ENCODE assay signal across 21 cellular contexts in genomic region chr2:50476174-50476573, GRCh38.
DNase-seq lines count a peak whose midpoint lies in the region; ATAC-seq and TF ChIP-seq lines count a peak whose summit lies in the region.
"Had no signal": no experiment of that assay in that cellular context is flagged by ENCODE, and none has a peak within 500 bp of the region (broad histone marks: within the 10 kb centered on the region; RNA-seq: fewer than 3 reads in every experiment).

No MANE protein-coding gene starts in this region.

- H2AFZ ChIP-seq in OCI-LY3 (ENCODE audit: low read depth, low read length): no peak overlapping the region

- no peak overlapping the region for H3K4me2 ChIP-seq in OCI-LY3 (ENCODE audit: low read length)
- H3K4me2 ChIP-seq: KMS-11 had no signal

- no peak for ATAC-seq in activated naive CD8-positive, alpha-beta T cell treated with anti-CD3 and anti-CD28 coated beads, Interleukin-2, amount 50 U/mL, for 24 hours
- no peak for ATAC-seq in GM21786 (IDR thresholded peaks at IDR 0.05; ENCODE audit: unreplicated experiment)

- no peak overlapping the region for H3K9ac ChIP-seq in OCI-LY3 (ENCODE audit: low read length)
- H3K9ac ChIP-seq: KMS-11 had no signal

- H3K36me3 ChIP-seq in A673 (ENCODE audit: insufficient read depth, low read length, poor library complexity, severe bottlenecking) (no peaks in the 10 kb centered on the region), OCI-LY3 (replicated peaks; ENCODE audit: low read depth, low read length) (no peaks in the 10 kb centered on the region)
- H3K36me3 ChIP-seq: neutrophil, right lobe of liver had no signal

- H3K27me3 Mint-ChIP-seq in activated naive CD8-positive, alpha-beta T cell treated with anti-CD3 and anti-CD28 coated beads, Interleukin-2, amount 50 U/mL, for 24 hours: no peaks in the 10 kb centered on the region
- H3K27me3 Mint-ChIP-seq: activated naive CD8-positive, alpha-beta T cell treated with anti-CD3 and anti-CD28 coated beads for 36 hours; central memory CD8-positive, alpha-beta T cell had no signal

- no peaks in the 10 kb centered on the region for H3K9me3 ChIP-seq in A673 (ENCODE audit: low read depth, low read length, poor library complexity, severe bottlenecking)
- H3K9me3 ChIP-seq in OCI-LY3 (ENCODE audit: insufficient read depth, low read length): no peaks in the 10 kb centered on the region
- H3K9me3 ChIP-seq: neutrophil, right lobe of liver had no signal

- no peaks in the 10 kb centered on the region for H3K36me3 Mint-ChIP-seq in activated naive CD8-positive, alpha-beta T cell treated with anti-CD3 and anti-CD28 coated beads, Interleukin-2, amount 50 U/mL, for 24 hours (ENCODE audit: low read depth)
- H3K36me3 Mint-ChIP-seq: activated naive CD8-positive, alpha-beta T cell treated with anti-CD3 and anti-CD28 coated beads for 36 hours; mesothelial cell of epicardium had no signal

- H3K4me1 Mint-ChIP-seq in activated naive CD8-positive, alpha-beta T cell treated with anti-CD3 and anti-CD28 coated beads, Interleukin-2, amount 50 U/mL, for 24 hours: no peaks in the 10 kb centered on the region
- H3K4me1 Mint-ChIP-seq: activated naive CD8-positive, alpha-beta T cell treated with anti-CD3 and anti-CD28 coated beads for 36 hours; central memory CD8-positive, alpha-beta T cell had no signal

- CTCF ChIA-PET in A673 (lab: Charles Lee): no interaction called here

- no peak overlapping the region for H3K4me3 Mint-ChIP-seq in activated naive CD8-positive, alpha-beta T cell treated with anti-CD3 and anti-CD28 coated beads, Interleukin-2, amount 50 U/mL, for 24 hours
- H3K4me3 Mint-ChIP-seq: activated naive CD8-positive, alpha-beta T cell treated with anti-CD3 and anti-CD28 coated beads for 36 hours; central memory CD8-positive, alpha-beta T cell; mesothelial cell of epicardium; T-helper 2 cell treated with Interferon-gamma antibody and Interleukin-4, amounts not matched to agents 5 μg/mL and 100 μg/mL, for 36 hours had no signal

- intact Hi-C loops in A673 (cut with micrococcal nuclease; ENCODE audit: unreplicated experiment): no loop called here

- no peaks in the 10 kb centered on the region for H3K79me2 ChIP-seq in OCI-LY3 (ENCODE audit: low read length)

- no peaks in the 10 kb centered on the region for H4K20me1 ChIP-seq in OCI-LY3 (ENCODE audit: insufficient read depth, low read length)

- H3K4me3 ChIP-seq in A673 (ENCODE audit: low read depth, low read length, poor library complexity, severe bottlenecking) (no peak overlapping the region), OCI-LY3 (ENCODE audit: low read length) (no peak overlapping the region), fibroblast of villous mesenchyme (ENCODE audit: low read depth, low read length) (no peak overlapping the region)
- H3K4me3 ChIP-seq: right lobe of liver had no signal

- no peaks in the 10 kb centered on the region for H3K9me3 Mint-ChIP-seq in activated naive CD8-positive, alpha-beta T cell treated with anti-CD3 and anti-CD28 coated beads, Interleukin-2, amount 50 U/mL, for 24 hours
- H3K9me3 Mint-ChIP-seq: activated naive CD8-positive, alpha-beta T cell treated with anti-CD3 and anti-CD28 coated beads for 36 hours; mesothelial cell of epicardium; T-helper 2 cell treated with Interferon-gamma antibody and Interleukin-4, amounts not matched to agents 5 μg/mL and 100 μg/mL, for 36 hours had no signal

- no peak overlapping the region for H3K27ac Mint-ChIP-seq in activated naive CD8-positive, alpha-beta T cell treated with anti-CD3 and anti-CD28 coated beads, Interleukin-2, amount 50 U/mL, for 24 hours
- H3K27ac Mint-ChIP-seq: activated naive CD8-positive, alpha-beta T cell treated with anti-CD3 and anti-CD28 coated beads for 36 hours; mesothelial cell of epicardium; T-helper 2 cell treated with Interferon-gamma antibody and Interleukin-4, amounts not matched to agents 5 μg/mL and 100 μg/mL, for 36 hours had no signal

- BruUV-seq in A673 (replicated peaks; lab: Mats Ljungman, UMichigan): no TSS peak

- H3K27me3 ChIP-seq in A673 (replicated peaks; ENCODE audit: insufficient read depth, low read depth, low read length, poor library complexity) (no peaks in the 10 kb centered on the region), OCI-LY3 (ENCODE audit: low read depth, low read length) (no peaks in the 10 kb centered on the region)
- H3K27me3 ChIP-seq: neutrophil, right lobe of liver had no signal

- no peaks in the 10 kb centered on the region for H3K4me1 ChIP-seq in A673 (ENCODE audit: insufficient read depth, low read length, poor library complexity, severe bottlenecking)
- peaks cover 4% of the 10 kb centered on the region; the same call in 1 of the 2 replicates for H3K4me1 ChIP-seq in OCI-LY3 (ENCODE audit: low read length)
- H3K4me1 ChIP-seq: right lobe of liver had no signal

- DNase-seq in A673 (ENCODE audit: low spot score) (peak; percentile 18), fibroblast of villous mesenchyme (ENCODE audit: low read depth) (no peak), NCI-H774 (lab: John Stamatoyannopoulos, UW) (no peak)
- DNase-seq in activated naive CD8-positive, alpha-beta T cell treated with anti-CD3 and anti-CD28 coated beads, Interleukin-2, amount 50 U/mL, for 24 hours: no peak
- DNase-seq in stimulated activated CD4-positive, alpha-beta T cell treated with anti-CD3 and anti-CD28 coated beads, Interleukin-2, amount 100 ng/mL, for 24 hours: no peak
- DNase-seq: activated CD4-positive, alpha-beta T cell treated with anti-CD3 and anti-CD28 coated beads for 48 hours; activated naive CD8-positive, alpha-beta T cell treated with anti-CD3 and anti-CD28 coated beads for 36 hours; DMS 273 treated with DMSO at 0.1 percent for 48 hours; islet precursor cell; NCI-H1694; right lobe of liver; Right ventricle myocardium superior; stimulated activated CD4-positive, alpha-beta T cell treated with anti-CD3 and anti-CD28 coated beads, Interleukin-4, amount 100 ng/mL, for 1 hour had no signal

- no peak overlapping the region for H3K27ac ChIP-seq in A673 (ENCODE audit: low read depth, low read length, poor library complexity, severe bottlenecking)
- no peak overlapping the region for H3K27ac ChIP-seq in OCI-LY3 (ENCODE audit: low read length)
- H3K27ac ChIP-seq: KMS-11, neutrophil, right lobe of liver had no signal

- TF ChIP-seq CTCF in A673 (conservative IDR thresholded peaks at IDR 0.05; ENCODE audit: low read depth, low read length): peak; percentile 49
- peak; percentile 30; the same call in 1 of the 2 replicates for TF ChIP-seq CTCF in GM12874 (IDR thresholded peaks at IDR 0.05; ENCODE audit: insufficient read depth, low read depth, low read length)
- TF ChIP-seq CTCF in OCI-LY3 (IDR thresholded peaks at IDR 0.05; ENCODE audit: low read depth, low read length): peak; percentile 32
- TF ChIP-seq CTCF in fibroblast of villous mesenchyme (IDR thresholded peaks at IDR 0.05; ENCODE audit: insufficient read depth, low read depth, low read length): peak; percentile 8

- POLR2A ChIA-PET in A673 (lab: Charles Lee; ENCODE audit: low non-redundant PET): no interaction called here
